Comparison of ENCODE assay signal across 8 cellular contexts in the genomic region with DNA sequence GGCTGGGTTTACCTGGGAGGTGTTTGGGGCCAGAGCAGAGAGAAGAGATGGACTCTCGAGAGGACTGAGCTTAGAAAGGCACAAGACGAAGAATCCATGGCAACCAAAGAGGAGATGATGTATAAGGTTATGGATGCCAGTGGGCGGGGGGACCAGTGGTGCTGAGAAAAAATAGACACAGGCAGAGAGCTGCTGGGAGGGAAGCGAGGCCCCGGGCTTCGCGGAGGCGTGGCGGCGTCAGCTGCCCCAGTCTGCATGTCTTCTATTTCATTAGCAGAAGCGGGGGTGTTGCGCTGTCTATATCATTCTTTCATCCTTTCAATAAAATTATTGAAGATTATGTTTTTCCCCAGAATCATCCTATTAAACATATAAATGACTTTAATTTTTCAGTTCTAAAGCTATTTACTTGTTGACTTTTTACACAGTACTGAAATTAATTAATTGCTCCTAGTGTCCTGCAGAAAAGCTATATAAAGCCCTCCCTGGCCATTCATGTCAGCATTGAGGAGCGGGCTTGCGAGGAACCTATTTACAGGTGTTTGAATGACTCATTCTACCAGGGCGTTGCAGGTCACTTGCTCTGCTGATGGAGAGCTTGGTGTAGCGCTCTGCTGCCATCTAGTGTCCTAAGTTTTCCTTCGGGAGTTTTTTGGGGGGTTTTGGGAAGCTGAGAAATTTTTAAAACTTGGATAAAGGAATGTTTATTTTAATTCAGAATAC. TPM values are rescaled to one million over a fixed set of nuclear protein-coding genes. Genes with fewer than 3 reads are reported as not detected.
DNase-seq lines count a peak whose midpoint lies in the region; ATAC-seq and TF ChIP-seq lines count a peak whose summit lies in the region.

No MANE protein-coding gene starts in this region.

- H3K27me3 ChIP-seq in GM06990 (replicated peaks; ENCODE audit: control insufficient read depth, insufficient read depth, low read length) (no peaks in the 10 kb centered on the region), dorsolateral prefrontal cortex (no peaks in the 10 kb centered on the region)

- H3K36me3 ChIP-seq in GM06990 (ENCODE audit: control insufficient read depth, insufficient read depth, low read length): peaks cover 3% of the 10 kb centered on the region

- TF ChIP-seq CTCF in GM06990 (IDR thresholded peaks at IDR 0.05; ENCODE audit: insufficient read depth, low read length, poor library complexity, severe bottlenecking) (peak; percentile 73), dorsolateral prefrontal cortex (IDR thresholded peaks at IDR 0.05 in 54 of 56, conservative IDR thresholded peaks at IDR 0.05 in 2 of 56; ENCODE audit: low read depth in 1 of 56, partially characterized antibody in 56 of 56) (peak; percentile 60 to 95 (median 83))

- peak overlapping the region in 38 of 59 donors; percentile 5 to 79 (median 52) for H3K27ac ChIP-seq in dorsolateral prefrontal cortex

- DNase-seq in GM06990 (ENCODE audit: extremely low read depth, insufficient read length): no peak
- DNase-seq in NCI-H2196 treated with DMSO at 0.1 percent for 48 hours (lab: John Stamatoyannopoulos, UW; ENCODE audit: unreplicated experiment): peak; percentile 38
- DNase-seq in activated CD4-positive, alpha-beta T cell treated with anti-CD3 and anti-CD28 coated beads, Interleukin-2, amount 50 U/mL, for 24 hours (ENCODE audit: low read depth in 1 of 2, low spot score in 1 of 2): peak; percentile 37 to 61
- DNase-seq in dorsolateral prefrontal cortex: peak in 9 of 10 donors; percentile 49 to 78 (median 65)
- DNase-seq in lung microvascular endothelial cell (ENCODE audit: low read depth in 2 of 2): peak; percentile 74 to 84
- DNase-seq in stimulated activated CD8-positive, alpha-beta memory T cell treated with anti-CD3 and anti-CD28 coated beads, Interleukin-2, amount 100 ng/mL, for 1 hour (ENCODE audit: low read depth in 2 of 2): peak; percentile 37 to 45

- H3K4me3 ChIP-seq in GM06990 (replicated peaks; ENCODE audit: low read depth, low read length) (no peak overlapping the region), dorsolateral prefrontal cortex (peak overlapping the region in 16 of 59 donors; percentile 3 to 40 (median 12))

- peak; percentile 52 for ATAC-seq in HG02678 (IDR thresholded peaks at IDR 0.05; ENCODE audit: unreplicated experiment)
- ATAC-seq in GM19452 (IDR thresholded peaks at IDR 0.05; ENCODE audit: unreplicated experiment): no peak

- intact Hi-C loops in dorsolateral prefrontal cortex (cut with DNase I): loop anchor here (1.0 to 5.0 kb wide), 4 partner anchors 61 to 148 kb away; partner anchors contain the start of gene LMTK2 (in 2 of the 2)

RNA-seq across cellular contexts. Expression of gene BHLHA15, which starts 42.9 kb away (rescaled TPM):
- total RNA-seq in dorsolateral prefrontal cortex: 1 to 10 TPM in 72 of 120 experiments, under 1 TPM in 17, not detected in 31; 0.56 to 3.3 (median 1.4) TPM
- 0.20 and 0.44 TPM in 2 replicates for total RNA-seq in lung microvascular endothelial cell
